In genomic region chr20:35314460-35315198, GRCh38 we compare ENCODE assay signal across 1 cellular context.
TF ChIP-seq lines count a peak whose summit lies in the region.

No MANE protein-coding gene starts in this region.

TF ChIP-seq in HEK293, 187 proteins besides CTCF, POLR2A, EP300 and RAD21:
- peak; percentile 58 for TF ChIP-seq PRDM6 (tag by site-specific recombination; IDR thresholded peaks at IDR 0.05)
- TF ChIP-seq ZNF449 (tag by site-specific recombination; IDR thresholded peaks at IDR 0.05), result peak; percentile 19; the same call in 1 of the 2 replicates
- TF ChIP-seq ZNF629 (tag by site-specific recombination; IDR thresholded peaks at IDR 0.05), result peak; percentile 44; the same call in 1 of the 2 replicates
- peak; percentile 36; the same call in 1 of the 2 replicates for TF ChIP-seq ZNF366 (tag by site-specific recombination; conservative IDR thresholded peaks at IDR 0.05)
- peak; percentile 64; the same call in 1 of the 2 replicates for TF ChIP-seq SCRT2 (tag by site-specific recombination; IDR thresholded peaks at IDR 0.05)
- no peak for TF ChIP-seq GLI2 (tag by site-specific recombination; IDR thresholded peaks at IDR 0.05; ENCODE audit: borderline replicate concordance, low read depth)
